ENCODE assay signal across 28 cellular contexts in genomic region chr15:39999538-39999937, GRCh38.
"Had no signal": no experiment of that assay in that cellular context is flagged by ENCODE, and none has a peak within 500 bp of the region (broad histone marks: within the 10 kb centered on the region; RNA-seq: fewer than 3 reads in every experiment).

No MANE protein-coding gene starts in this region.

- H3K4me3 ChIP-seq: esophagus muscularis mucosa, gastroesophageal sphincter, heart left ventricle, hepatocyte, lung, mucosa of descending colon, neural progenitor cell, right lobe of liver, suprapubic skin, transverse colon, upper lobe of right lung, vagina had no signal

- H3K27me3 ChIP-seq: esophagus muscularis mucosa, foreskin keratinocyte, gastroesophageal sphincter, heart left ventricle, hepatocyte, neural progenitor cell, right lobe of liver, suprapubic skin, transverse colon, upper lobe of right lung, vagina had no signal

- H3K4me1 Mint-ChIP-seq: mesothelial cell of epicardium; naive B cell; stimulated activated naive CD8-positive, alpha-beta T cell treated with anti-CD3 and anti-CD28 coated beads, Interleukin-15, amount 100 ng/mL, for 72 hours had no signal

- H3K27ac Mint-ChIP-seq: endodermal cell; memory B cell; mesothelial cell of epicardium; naive B cell; natural killer cell treated with Interleukin-12 subunit alpha and Interleukin-12 subunit beta and Interleukin-15 and Interleukin-18, amount 100 ng/mL, for 72 hours; neural progenitor cell; progenitor cell of endocrine pancreas; stimulated activated naive CD8-positive, alpha-beta T cell treated with anti-CD3 and anti-CD28 coated beads, Interleukin-15, amount 100 ng/mL, for 72 hours had no signal

- H3K9me3 ChIP-seq: esophagus muscularis mucosa, gastroesophageal sphincter, heart left ventricle, mucosa of descending colon, right lobe of liver, suprapubic skin, transverse colon, upper lobe of right lung, vagina had no signal

- FAIRE-seq: kidney, small intestine had no signal

- ATAC-seq: foreskin keratinocyte; gastroesophageal sphincter; heart left ventricle; left lobe of liver; mucosa of descending colon; natural killer cell treated with Interleukin-12 subunit alpha and Interleukin-12 subunit beta and Interleukin-15 and Interleukin-18, amount 100 ng/mL, for 72 hours; right lobe of liver; stimulated activated naive CD8-positive, alpha-beta T cell treated with anti-CD3 and anti-CD28 coated beads, Interleukin-15, amount 100 ng/mL, for 72 hours; upper lobe of right lung had no signal

- H3K36me3 ChIP-seq: neural progenitor cell had no signal

- H3K4me2 ChIP-seq: hepatocyte, neural progenitor cell had no signal

- H3K4me3 Mint-ChIP-seq: endodermal cell; memory B cell; mesothelial cell of epicardium; naive B cell; natural killer cell treated with Interleukin-12 subunit alpha and Interleukin-12 subunit beta and Interleukin-15 and Interleukin-18, amount 100 ng/mL, for 72 hours; neural progenitor cell; stimulated activated naive CD8-positive, alpha-beta T cell treated with anti-CD3 and anti-CD28 coated beads, Interleukin-15, amount 100 ng/mL, for 72 hours had no signal

- H3K27me3 Mint-ChIP-seq: memory B cell; naive B cell; natural killer cell treated with Interleukin-12 subunit alpha and Interleukin-12 subunit beta and Interleukin-15 and Interleukin-18, amount 100 ng/mL, for 72 hours; progenitor cell of endocrine pancreas; stimulated activated naive CD8-positive, alpha-beta T cell treated with anti-CD3 and anti-CD28 coated beads, Interleukin-15, amount 100 ng/mL, for 72 hours had no signal

- H3K9me3 Mint-ChIP-seq: endodermal cell; memory B cell; mesothelial cell of epicardium; naive B cell; natural killer cell treated with Interleukin-12 subunit alpha and Interleukin-12 subunit beta and Interleukin-15 and Interleukin-18, amount 100 ng/mL, for 72 hours; neural progenitor cell; stimulated activated naive CD8-positive, alpha-beta T cell treated with anti-CD3 and anti-CD28 coated beads, Interleukin-15, amount 100 ng/mL, for 72 hours had no signal

- DNase-seq: effector CD8-positive, alpha-beta T cell; endodermal cell; foreskin keratinocyte; heart left ventricle; kidney; mucosa of descending colon; naive B cell; right lobe of liver; small intestine; stimulated activated CD4-positive, alpha-beta T cell treated with anti-CD3 and anti-CD28 coated beads, Interleukin-15, amount 100 ng/mL, for 24 hours; stimulated activated CD4-positive, alpha-beta T cell treated with anti-CD3 and anti-CD28 coated beads, Interleukin-2, amount 100 ng/mL, for 48 hours; stimulated activated naive CD4-positive, alpha-beta T cell; stimulated activated naive CD8-positive, alpha-beta T cell treated with anti-CD3 and anti-CD28 coated beads, Interleukin-15, amount 100 ng/mL, for 72 hours; transverse colon; upper lobe of right lung had no signal

- H3K9ac ChIP-seq: neural progenitor cell, parathyroid adenoma had no signal

- H3K79me2 ChIP-seq: hepatocyte, parathyroid adenoma had no signal

- H3K27ac ChIP-seq: esophagus muscularis mucosa, foreskin keratinocyte, gastroesophageal sphincter, heart left ventricle, hepatocyte, neural progenitor cell, parathyroid adenoma, right lobe of liver, suprapubic skin, transverse colon, upper lobe of right lung, vagina had no signal

- H2AFZ ChIP-seq: hepatocyte, neural progenitor cell, parathyroid adenoma had no signal

- H3K4me1 ChIP-seq: esophagus muscularis mucosa, gastroesophageal sphincter, heart left ventricle, parathyroid adenoma, suprapubic skin, upper lobe of right lung, vagina had no signal
